ENCODE assay signal across 17 cellular contexts in the genomic region with DNA sequence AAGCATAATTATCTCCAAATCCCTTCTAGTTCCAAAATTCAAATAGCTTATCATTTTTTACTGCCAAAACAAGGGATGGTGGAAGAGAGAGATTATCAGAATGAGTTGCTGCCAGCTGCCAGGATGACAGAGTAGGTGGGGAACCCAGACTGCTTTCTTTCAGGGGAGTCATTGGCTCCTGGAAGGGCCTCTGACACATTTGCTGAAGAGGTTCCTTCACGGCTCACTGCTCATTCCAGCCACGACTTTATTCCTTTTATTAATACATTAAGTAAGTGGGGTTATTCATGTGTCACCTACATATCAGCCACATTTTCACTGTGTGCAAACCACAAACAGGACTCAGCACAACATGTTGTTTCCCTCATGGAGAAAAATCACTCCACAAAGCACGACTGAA. TPM values are rescaled to one million over a fixed set of nuclear protein-coding genes. Genes with fewer than 3 reads are reported as not detected.
DNase-seq lines count a peak whose midpoint lies in the region; ATAC-seq, FAIRE-seq and TF ChIP-seq lines count a peak whose summit lies in the region.
"Had no signal": no experiment of that assay in that cellular context is flagged by ENCODE, and none has a peak within 500 bp of the region (broad histone marks: within the 10 kb centered on the region; RNA-seq: fewer than 3 reads in every experiment).

No MANE protein-coding gene starts in this region.

- no peaks in the 10 kb centered on the region for H3K9me3 ChIP-seq in K562 (replicated peaks; ENCODE audit: control insufficient read depth, insufficient read depth, low read depth, low read length)
- H3K9me3 ChIP-seq in H9 (ENCODE audit: control insufficient read depth, low read depth, low read length) = no peaks in the 10 kb centered on the region
- no peaks in the 10 kb centered on the region for H3K9me3 ChIP-seq in A673 (ENCODE audit: low read depth, low read length, poor library complexity, severe bottlenecking)
- no peaks in the 10 kb centered on the region for H3K9me3 ChIP-seq in BE2C
- H3K9me3 ChIP-seq: Caco-2, left ventricle myocardium inferior, ovary had no signal

- no peak for FAIRE-seq in K562 (lab: Jason Lieb, UNC)
- FAIRE-seq: GM18507 had no signal

- H3K27me3 ChIP-seq in K562 (ENCODE audit: control insufficient read depth in 2 of 2, insufficient read depth in 2 of 2, low read length in 2 of 2) (no peaks in the 10 kb centered on the region), H9 (ENCODE audit: insufficient read depth, low read length) (no peaks in the 10 kb centered on the region), A673 (replicated peaks; ENCODE audit: insufficient read depth, low read depth, low read length, poor library complexity) (no peaks in the 10 kb centered on the region), BE2C (peaks cover 13% of the 10 kb centered on the region)
- H3K27me3 ChIP-seq: ovary had no signal

- H4K20me1 ChIP-seq in K562 (replicated peaks; ENCODE audit: control insufficient read depth, insufficient read depth, low read length) = no peaks in the 10 kb centered on the region
- H4K20me1 ChIP-seq in H9 (ENCODE audit: control insufficient read depth, insufficient read depth, insufficient read length) = no peaks in the 10 kb centered on the region

- TF ChIP-seq CTCF in K562 (IDR thresholded peaks at IDR 0.05 in 2 of 3, conservative IDR thresholded peaks at IDR 0.05 in 1 of 3; ENCODE audit: insufficient read depth in 2 of 3, low read depth in 1 of 3, low read length in 3 of 3) (no peak), H9 (conservative IDR thresholded peaks at IDR 0.05) (no peak), A673 (conservative IDR thresholded peaks at IDR 0.05; ENCODE audit: low read depth, low read length) (no peak), BE2C (IDR thresholded peaks at IDR 0.05; ENCODE audit: low read depth, low read length) (no peak)

- no peak overlapping the region for H4K91ac ChIP-seq in H9 (ENCODE audit: insufficient read length, low read depth, low read length)

- no peak for TF ChIP-seq RAD21 in K562 (CRISPR knock-in tag; conservative IDR thresholded peaks at IDR 0.05 in 1 of 2, IDR thresholded peaks at IDR 0.05 in 1 of 2)

- H2AFZ ChIP-seq in K562 (ENCODE audit: low read depth, low read length) (peak overlapping the region; percentile 78), H9 (ENCODE audit: low read length) (no peak overlapping the region)

- H3T11ph ChIP-seq in H9 (ENCODE audit: low read length) = no peak overlapping the region

- H3K4me2 ChIP-seq in K562 (ENCODE audit: insufficient read depth, low read length) = no peak overlapping the region
- H3K4me2 ChIP-seq in H9 (ENCODE audit: insufficient read depth, insufficient read length, low read length) = no peak overlapping the region

- no peaks in the 10 kb centered on the region for H3K9me1 ChIP-seq in K562 (ENCODE audit: control insufficient read depth, insufficient read depth, low read length)

- H3K27me3 Mint-ChIP-seq in H9 (ENCODE audit: low read depth) = peaks cover 6% of the 10 kb centered on the region

- no peak overlapping the region for H3K18ac ChIP-seq in H9 (ENCODE audit: insufficient read length, low read depth, low read length)

- H3K4me3 ChIP-seq in K562 (no peak overlapping the region), A673 (ENCODE audit: low read depth, low read length, poor library complexity, severe bottlenecking) (no peak overlapping the region), BE2C (ENCODE audit: low read depth, low read length) (no peak overlapping the region)
- H3K4me3 ChIP-seq: left ventricle myocardium inferior, ovary had no signal

- H3K23ac ChIP-seq in H9 (ENCODE audit: insufficient read length, low read depth, low read length) = no peak overlapping the region

- H2BK20ac ChIP-seq in H9 (ENCODE audit: low read depth, low read length, poor library complexity, severe bottlenecking) = no peak overlapping the region

- no peak for TF ChIP-seq EP300 in K562 (IDR thresholded peaks at IDR 0.05; ENCODE audit: low read length)

- no peaks in the 10 kb centered on the region for H3K79me1 ChIP-seq in H9 (ENCODE audit: insufficient read depth, low read depth, low read length, poor library complexity, severe bottlenecking)

- H2AK5ac ChIP-seq in H9 (ENCODE audit: insufficient read length, low read length) = no peak overlapping the region

- no peaks in the 10 kb centered on the region for H3K36me3 Mint-ChIP-seq in H9 (ENCODE audit: insufficient read depth in 1 of 3, low read depth in 3 of 3)
- H3K36me3 Mint-ChIP-seq: activated naive CD8-positive, alpha-beta T cell had no signal

- H4K8ac ChIP-seq in H9 (replicated peaks; ENCODE audit: insufficient read length, low read depth, low read length) = no peak overlapping the region

- no peaks in the 10 kb centered on the region for H3K23me2 ChIP-seq in H9 (ENCODE audit: insufficient read length, low read depth, low read length, poor library complexity, severe bottlenecking)

- H3K4me1 ChIP-seq in K562 (replicated peaks in 1 of 2; ENCODE audit: control insufficient read depth in 2 of 2, insufficient read depth in 2 of 2, low read length in 2 of 2) (peaks cover 0 to 6% of the 10 kb centered on the region in 2 experiments; a peak in 1 of 5 replicates), H9 (ENCODE audit: insufficient read depth, low read length) (no peaks in the 10 kb centered on the region), A673 (ENCODE audit: insufficient read depth, low read length, poor library complexity, severe bottlenecking) (peaks cover 25% of the 10 kb centered on the region), BE2C (no peaks in the 10 kb centered on the region)
- H3K4me1 ChIP-seq: Caco-2 had no signal

- no peak overlapping the region for H3K4me3 Mint-ChIP-seq in H9
- H3K4me3 Mint-ChIP-seq: activated naive CD8-positive, alpha-beta T cell had no signal

- H3K36me3 ChIP-seq in K562 (ENCODE audit: control insufficient read depth, insufficient read depth, low read length) (no peaks in the 10 kb centered on the region), A673 (ENCODE audit: insufficient read depth, low read length, poor library complexity, severe bottlenecking) (no peaks in the 10 kb centered on the region), BE2C (no peaks in the 10 kb centered on the region)
- H3K36me3 ChIP-seq: left ventricle myocardium inferior, ovary had no signal

- H3K9ac ChIP-seq in K562 (ENCODE audit: insufficient read depth in 1 of 2, low read depth in 2 of 2, low read length in 2 of 2) (peak overlapping the region in 1 of 2 experiments; percentile 26; a peak in 1 of 4 replicates), H9 (ENCODE audit: extremely low read depth, insufficient read length, low read length) (no peak overlapping the region)

- no peak overlapping the region for H2BK5ac ChIP-seq in H9 (ENCODE audit: insufficient read length, low read length)

- H3K4ac ChIP-seq in H9 (ENCODE audit: low read depth, low read length) = no peak overlapping the region

- POLR2A ChIA-PET in K562 (lab: Yijun Ruan, JAX) (interaction anchor here (0.8 kb wide), 1 partner anchor 14 kb away, joined by 4 read pairs; no protein-coding TSS in a partner anchor), A673 (lab: Charles Lee; ENCODE audit: low non-redundant PET) (no interaction called here)

- H2BK15ac ChIP-seq in H9 (ENCODE audit: low read depth, low read length) = no peak overlapping the region

- H3K27ac ChIP-seq in K562 (ENCODE audit: extremely low read depth, low read depth, low read length) (no peak overlapping the region), H9 (ENCODE audit: insufficient read length, low read depth, low read length) (no peak overlapping the region), A673 (ENCODE audit: low read depth, low read length, poor library complexity, severe bottlenecking) (no peak overlapping the region)
- H3K27ac ChIP-seq: left ventricle myocardium inferior, ovary had no signal

- no peak overlapping the region for H3K56ac ChIP-seq in H9 (ENCODE audit: insufficient read length, low read depth, low read length)

- intact Hi-C loops in K562 (cut with micrococcal nuclease) (no loop called here), A673 (cut with micrococcal nuclease; ENCODE audit: unreplicated experiment) (no loop called here)

- in situ Hi-C loops in K562 (cut with MboI) = no loop called here

- no peak overlapping the region for H2BK120ac ChIP-seq in H9 (ENCODE audit: low read depth, low read length, poor library complexity, severe bottlenecking)

- no peak overlapping the region for H3K14ac ChIP-seq in H9 (ENCODE audit: insufficient read depth, low read length)

- no peak overlapping the region for H3K27ac Mint-ChIP-seq in H9
- H3K27ac Mint-ChIP-seq: activated naive CD8-positive, alpha-beta T cell had no signal

- CTCF ChIA-PET in K562 (lab: Yijun Ruan, JAX; ENCODE audit: low intra/inter-chr PET ratio) = no interaction called here
- CTCF ChIA-PET in A673 (lab: Charles Lee) = no interaction called here

- H3K4me1 Mint-ChIP-seq in H9 = peaks cover 15 to 17% of the 10 kb centered on the region in 2 experiments

- H3K79me2 ChIP-seq in K562 (ENCODE audit: control insufficient read depth, insufficient read depth, low read length) (no peaks in the 10 kb centered on the region), H9 (ENCODE audit: insufficient read depth, low read length) (no peaks in the 10 kb centered on the region)

- TF ChIP-seq POLR2A in K562 (conservative IDR thresholded peaks at IDR 0.05) = no peak

- ATAC-seq in GM19438 (IDR thresholded peaks at IDR 0.05; ENCODE audit: low read depth, unreplicated experiment) = peak; percentile 52
- peak; percentile 61 for ATAC-seq in HG03196 (IDR thresholded peaks at IDR 0.05; ENCODE audit: unreplicated experiment)
- ATAC-seq in K562 = peak; percentile 40
- no peak for ATAC-seq in GM21737 (IDR thresholded peaks at IDR 0.05; ENCODE audit: unreplicated experiment)

- H2BK12ac ChIP-seq in H9 (ENCODE audit: insufficient read length, low read depth, low read length) = no peak overlapping the region

- 5% methylated on average over 3 of the region's 3 CpGs for WGBS in K562 (ENCODE audit: insufficient coverage, low coverage, missing lambda C conversion rate)
- no CpG with 5 or more reads among the region's 3 CpGs for WGBS in H9 (ENCODE audit: extremely low coverage, insufficient read length, low lambda C conversion rate)

- DNase-seq in Daoy (ENCODE audit: low read depth) = peak; percentile 15
- DNase-seq in K562 (ENCODE audit: extremely low read depth in 1 of 4, low spot score in 3 of 4) = no peak
- no peak for DNase-seq in H9
- no peak for DNase-seq in A673 (ENCODE audit: low spot score)
- no peak for DNase-seq in BE2C
- DNase-seq: activated CD4-positive, alpha-beta T cell treated with anti-CD3 and anti-CD28 coated beads, Interleukin-2, amount 50 U/mL, for 48 hours; Caco-2; dermis blood vessel endothelial cell; left ventricle myocardium inferior; ovary; stimulated activated CD4-positive, alpha-beta T cell treated with anti-CD3 and anti-CD28 coated beads, Interleukin-4, amount 100 ng/mL, for 1 hour had no signal

- BruUV-seq in K562 (replicated peaks; lab: Mats Ljungman, UMichigan) (no TSS peak), A673 (replicated peaks; lab: Mats Ljungman, UMichigan) (no TSS peak)

- no peak overlapping the region for H4K5ac ChIP-seq in H9 (ENCODE audit: insufficient read length, low read depth, low read length)

- H3K9me3 Mint-ChIP-seq in H9 = no peaks in the 10 kb centered on the region

RNA-seq across cellular contexts. Expression of gene SMIM43, which starts 12.7 kb away (rescaled TPM):
- total RNA-seq in Daoy (2014; rRNA removed; shearing (Covaris generic)) = 0.29 TPM in 1 of 2 replicates, not detected in the other
- not detected in 2 replicates for total RNA-seq in K562 (2011; cell fraction: chromatin; rRNA removed; ENCODE audit: low replicate concordance)
- total RNA-seq in K562 (2011; cell fraction: nucleolus; rRNA removed) = not detected in 2 replicates
- total RNA-seq in K562 (2011; cell fraction: nucleoplasm; rRNA removed) = not detected in 2 replicates
- not detected in 2 replicates for total RNA-seq in K562 (2014; rRNA removed)
- not detected in 2 replicates for total RNA-seq in K562 (2014; rRNA removed; fragmentation: Illumina TruSeq; extraction: Trizol)
- total RNA-seq in K562 (2015; rRNA removed; fragmentation: Illumina TruSeq; extraction: Trizol) = not detected in 2 replicates
- not detected in 2 replicates for total RNA-seq in K562 (2021)
- polyA plus RNA-seq in K562 (2011; rRNA removed) = not detected in 2 replicates
- polyA plus RNA-seq in K562 (2011; cell fraction: cytosol; rRNA removed) = not detected in 2 replicates
- polyA plus RNA-seq in K562 (2011; cell fraction: nucleus; rRNA removed) = not detected in 2 replicates
- polyA plus RNA-seq in K562 (2012) = not detected in 2 replicates
- not detected in 2 replicates for polyA plus RNA-seq in K562 (2014; fragmentation: Illumina TruSeq; extraction: Trizol)
- not detected for polyA plus RNA-seq in K562 (2014; fragmentation: Nextera tagmentation; extraction: Ambion mirVana)
- not detected in 2 replicates for polyA plus RNA-seq in K562 (2014; rRNA removed)
- polyA minus RNA-seq in K562 (2011; rRNA and poly(A)+ RNA removed) = not detected in 2 replicates
- not detected in 2 replicates for polyA minus RNA-seq in K562 (2011; cell fraction: cytosol; rRNA and poly(A)+ RNA removed)
- not detected in 2 replicates for polyA minus RNA-seq in K562 (2011; cell fraction: nucleus; rRNA and poly(A)+ RNA removed)
- 1.0 and 1.2 TPM in 2 replicates for total RNA-seq in H9 (2021)
- 0.37 and 0.45 TPM in 2 replicates for total RNA-seq in A673 (2021)
- not detected for polyA plus RNA-seq in BE2C (2012; ENCODE audit: insufficient read depth, insufficient read length, low read depth)
- total RNA-seq: Caco-2; left ventricle myocardium inferior; T-helper 1 cell treated with Interleukin-12 subunit alpha and Interleukin-12 subunit beta and Interleukin-4 antibody, amounts not matched to agents 30 ng/mL and 1 ng/mL, for 36 hours had no signal

RNA-seq across cellular contexts. Expression of gene EXOSC9, which starts 23.5 kb away (rescaled TPM):
- 71.6 and 73.5 TPM in 2 replicates for total RNA-seq in Daoy (2014; rRNA removed; shearing (Covaris generic))
- 51.5 and 75.8 TPM in 2 replicates for total RNA-seq in K562 (2011; cell fraction: chromatin; rRNA removed; ENCODE audit: low replicate concordance)
- 31.0 and 31.2 TPM in 2 replicates for total RNA-seq in K562 (2011; cell fraction: nucleolus; rRNA removed)
- total RNA-seq in K562 (2011; cell fraction: nucleoplasm; rRNA removed) = 29.8 and 46.2 TPM in 2 replicates
- 70.2 and 89.5 TPM in 2 replicates for total RNA-seq in K562 (2014; rRNA removed)
- 118 and 143 TPM in 2 replicates for total RNA-seq in K562 (2014; rRNA removed; fragmentation: Illumina TruSeq; extraction: Trizol)
- 103 and 111 TPM in 2 replicates for total RNA-seq in K562 (2015; rRNA removed; fragmentation: Illumina TruSeq; extraction: Trizol)
- total RNA-seq in K562 (2021) = 64.7 and 68.0 TPM in 2 replicates
- polyA plus RNA-seq in K562 (2011; rRNA removed) = 92.7 and 115 TPM in 2 replicates
- polyA plus RNA-seq in K562 (2011; cell fraction: cytosol; rRNA removed) = 22.9 and 38.9 TPM in 2 replicates
- 47.5 and 67.6 TPM in 2 replicates for polyA plus RNA-seq in K562 (2011; cell fraction: nucleus; rRNA removed)
- 50.3 and 74.6 TPM in 2 replicates for polyA plus RNA-seq in K562 (2012)
- polyA plus RNA-seq in K562 (2014; fragmentation: Illumina TruSeq; extraction: Trizol) = 121 and 130 TPM in 2 replicates
- polyA plus RNA-seq in K562 (2014; fragmentation: Nextera tagmentation; extraction: Ambion mirVana) = 100 to 1,000 TPM; 157 to 166 TPM
- polyA plus RNA-seq in K562 (2014; rRNA removed) = 100 and 105 TPM in 2 replicates
- polyA minus RNA-seq in K562 (2011; rRNA and poly(A)+ RNA removed) = 114 and 134 TPM in 2 replicates
- polyA minus RNA-seq in K562 (2011; cell fraction: cytosol; rRNA and poly(A)+ RNA removed) = 31.6 and 57.5 TPM in 2 replicates
- 42.5 and 63.4 TPM in 2 replicates for polyA minus RNA-seq in K562 (2011; cell fraction: nucleus; rRNA and poly(A)+ RNA removed)
- total RNA-seq in H9 (2021) = 68.6 and 69.1 TPM in 2 replicates
- total RNA-seq in A673 (2021) = 79.0 and 79.8 TPM in 2 replicates
- polyA plus RNA-seq in BE2C (2012; ENCODE audit: insufficient read depth, insufficient read length, low read depth) = 27.5 TPM

RNA-seq across cellular contexts. Expression of gene CCNA2, which starts 46.1 kb away (rescaled TPM):
- total RNA-seq in Daoy (2014; rRNA removed; shearing (Covaris generic)) = 124 and 154 TPM in 2 replicates
- 15.4 and 28.6 TPM in 2 replicates for total RNA-seq in K562 (2011; cell fraction: chromatin; rRNA removed; ENCODE audit: low replicate concordance)
- total RNA-seq in K562 (2011; cell fraction: nucleolus; rRNA removed) = 22.8 and 24.7 TPM in 2 replicates
- 26.8 and 30.0 TPM in 2 replicates for total RNA-seq in K562 (2011; cell fraction: nucleoplasm; rRNA removed)
- total RNA-seq in K562 (2014; rRNA removed) (154 and 173 TPM in 2 replicates), K562 (2014; rRNA removed; fragmentation: Illumina TruSeq; extraction: Trizol) (197 and 225 TPM in 2 replicates), K562 (2015; rRNA removed; fragmentation: Illumina TruSeq; extraction: Trizol) (174 and 190 TPM in 2 replicates), K562 (2021) (147 TPM in 2 replicates), H9 (2021) (89.0 and 89.2 TPM in 2 replicates), A673 (2021) (99.0 and 105 TPM in 2 replicates)
- polyA plus RNA-seq in K562 (2011; rRNA removed) (141 and 192 TPM in 2 replicates), K562 (2014; fragmentation: Illumina TruSeq; extraction: Trizol) (162 and 194 TPM in 2 replicates), K562 (2014; fragmentation: Nextera tagmentation; extraction: Ambion mirVana) (10 to 100 TPM; 37.1 to 47.8 TPM), K562 (2014; rRNA removed) (110 and 122 TPM in 2 replicates)
- polyA plus RNA-seq in K562 (2011; cell fraction: cytosol; rRNA removed) = 89.4 and 97.5 TPM in 2 replicates
- polyA plus RNA-seq in K562 (2011; cell fraction: nucleus; rRNA removed) = 36.4 and 53.0 TPM in 2 replicates
- polyA plus RNA-seq in K562 (2012) = 99.1 and 103 TPM in 2 replicates
- polyA minus RNA-seq in K562 (2011; rRNA and poly(A)+ RNA removed) = 207 and 226 TPM in 2 replicates
- polyA minus RNA-seq in K562 (2011; cell fraction: cytosol; rRNA and poly(A)+ RNA removed) = 92.9 and 104 TPM in 2 replicates
- 25.4 and 41.9 TPM in 2 replicates for polyA minus RNA-seq in K562 (2011; cell fraction: nucleus; rRNA and poly(A)+ RNA removed)
- 5.1 TPM for polyA plus RNA-seq in BE2C (2012; ENCODE audit: insufficient read depth, insufficient read length, low read depth)
